ENCODE assay signal across 1 cellular context in genomic region chr17:8288336-8289102, GRCh38.
A peak's percentile ranks its signal among the peaks of the same experiment; 100 is the strongest.
TF ChIP-seq lines count a peak whose summit lies in the region.

A gene with protein sequence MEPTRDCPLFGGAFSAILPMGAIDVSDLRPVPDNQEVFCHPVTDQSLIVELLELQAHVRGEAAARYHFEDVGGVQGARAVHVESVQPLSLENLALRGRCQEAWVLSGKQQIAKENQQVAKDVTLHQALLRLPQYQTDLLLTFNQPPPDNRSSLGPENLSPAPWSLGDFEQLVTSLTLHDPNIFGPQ (plus strand): TSS chr17:8288670. CDS start chr17:8288789, 119 bp downstream.

TF ChIP-seq in K562, 482 proteins besides CTCF, POLR2A, EP300 and RAD21 (continued from another document):
- no peak for TF ChIP-seq MBD1 (CRISPR knock-in tag; IDR thresholded peaks at IDR 0.05)
- TF ChIP-seq ATF7 (IDR thresholded peaks at IDR 0.05), result 0 out of 2 replicates have a peak, but pooled peaks have one; percentile 16
- peak; percentile 39; the same call in 1 of the 2 replicates for TF ChIP-seq L3MBTL2 (IDR thresholded peaks at IDR 0.05)
- no peak for TF ChIP-seq NCOR1 (IDR thresholded peaks at IDR 0.05)
- TF ChIP-seq, protein P1, sequence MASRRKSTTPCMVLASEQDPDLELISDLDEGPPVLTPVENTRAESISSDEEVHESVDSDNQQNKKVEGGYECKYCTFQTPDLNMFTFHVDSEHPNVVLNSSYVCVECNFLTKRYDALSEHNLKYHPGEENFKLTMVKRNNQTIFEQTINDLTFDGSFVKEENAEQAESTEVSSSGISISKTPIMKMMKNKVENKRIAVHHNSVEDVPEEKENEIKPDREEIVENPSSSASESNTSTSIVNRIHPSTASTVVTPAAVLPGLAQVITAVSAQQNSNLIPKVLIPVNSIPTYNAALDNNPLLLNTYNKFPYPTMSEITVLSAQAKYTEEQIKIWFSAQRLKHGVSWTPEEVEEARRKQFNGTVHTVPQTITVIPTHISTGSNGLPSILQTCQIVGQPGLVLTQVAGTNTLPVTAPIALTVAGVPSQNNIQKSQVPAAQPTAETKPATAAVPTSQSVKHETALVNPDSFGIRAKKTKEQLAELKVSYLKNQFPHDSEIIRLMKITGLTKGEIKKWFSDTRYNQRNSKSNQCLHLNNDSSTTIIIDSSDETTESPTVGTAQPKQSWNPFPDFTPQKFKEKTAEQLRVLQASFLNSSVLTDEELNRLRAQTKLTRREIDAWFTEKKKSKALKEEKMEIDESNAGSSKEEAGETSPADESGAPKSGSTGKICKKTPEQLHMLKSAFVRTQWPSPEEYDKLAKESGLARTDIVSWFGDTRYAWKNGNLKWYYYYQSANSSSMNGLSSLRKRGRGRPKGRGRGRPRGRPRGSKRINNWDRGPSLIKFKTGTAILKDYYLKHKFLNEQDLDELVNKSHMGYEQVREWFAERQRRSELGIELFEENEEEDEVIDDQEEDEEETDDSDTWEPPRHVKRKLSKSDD (conservative IDR thresholded peaks at IDR 0.05; ENCODE audit: low read length), result no peak
- no peak for TF ChIP-seq ADNP (tag; IDR thresholded peaks at IDR 0.05)
